12 cellular contexts compared by ENCODE assay signal in the genomic region with DNA sequence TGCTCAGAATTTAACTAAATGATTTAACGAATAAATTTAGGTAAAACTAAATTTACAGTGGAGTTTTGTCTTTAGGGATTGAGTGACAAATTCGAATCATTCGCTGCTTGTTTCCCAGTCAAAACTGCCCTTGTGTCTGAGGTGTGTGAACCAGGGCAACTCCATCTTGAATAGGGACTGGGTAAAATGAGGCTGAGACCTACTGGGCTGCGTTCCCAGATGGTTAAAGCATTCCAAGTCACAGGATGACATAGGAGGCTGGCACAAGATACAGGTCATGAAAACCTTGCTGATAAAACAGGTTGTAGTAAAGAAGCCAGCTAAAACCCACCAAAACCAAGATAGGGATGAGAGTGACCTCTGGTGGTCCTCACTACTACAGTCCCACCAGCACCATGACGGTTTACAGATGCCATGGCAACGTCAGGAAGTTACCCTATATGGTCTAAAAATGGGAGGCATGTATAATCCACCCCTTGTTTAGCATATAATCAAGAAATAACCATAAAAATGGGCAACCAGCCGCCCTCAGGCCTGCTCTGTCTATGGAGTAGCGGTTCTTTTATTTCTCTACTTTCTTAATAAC. TPM values are rescaled to one million over a fixed set of nuclear protein-coding genes. Genes with fewer than 3 reads are reported as not detected.
DNase-seq lines count a peak whose midpoint lies in the region; ATAC-seq, FAIRE-seq and TF ChIP-seq lines count a peak whose summit lies in the region.
"Had no signal": no experiment of that assay in that cellular context is flagged by ENCODE, and none has a peak within 500 bp of the region (broad histone marks: within the 10 kb centered on the region; RNA-seq: fewer than 3 reads in every experiment).

No MANE protein-coding gene starts in this region.

- TF ChIP-seq RAD21 in HepG2 (CRISPR knock-in tag; IDR thresholded peaks at IDR 0.05), result 0 out of 2 replicates have a peak, but pooled peaks have one; percentile 27

- DNase-seq in HepG2 (ENCODE audit: low spot score) (no peak), right lobe of liver (no peak), PC-3 (no peak), fibroblast of mammary gland (ENCODE audit: low read depth) (peak; percentile 15), uterus (peak in 1 of 2 donors; percentile 39), HCEC 1CT (no peak), SIG-M5 treated with dmso at 0.1 percent for 504 hours (lab: John Stamatoyannopoulos, UW; ENCODE audit: unreplicated experiment) (no peak)
- no peak for DNase-seq in activated CD4-positive, alpha-beta T cell treated with anti-CD3 and anti-CD28 coated beads, Interleukin-2, amount 50 U/mL, for 1 hour
- DNase-seq: activated CD4-positive, CD25-positive, alpha-beta regulatory T cell; activated naive CD4-positive, alpha-beta T cell; heart left ventricle; midbrain had no signal

- TF ChIP-seq CTCF in HepG2 (CRISPR knock-in tag; IDR thresholded peaks at IDR 0.05), result peak; percentile 69
- TF ChIP-seq CTCF in right lobe of liver (IDR thresholded peaks at IDR 0.05), result no peak
- 0 out of 2 replicates have a peak, but pooled peaks have one; percentile 10 for TF ChIP-seq CTCF in PC-3 (conservative IDR thresholded peaks at IDR 0.05; ENCODE audit: low read depth, low read length)
- TF ChIP-seq CTCF in fibroblast of mammary gland (conservative IDR thresholded peaks at IDR 0.05; ENCODE audit: control insufficient read depth, insufficient read depth, low read depth, low read length), result no peak
- TF ChIP-seq CTCF in uterus (IDR thresholded peaks at IDR 0.05), result peak in 3 of 4 experiments; percentile 29 to 55 (median 32)

- POLR2A ChIA-PET in HepG2 (lab: Yijun Ruan, JAX), result interaction anchor here (2.3 kb wide), 1 partner anchor 10 kb away, joined by 9 read pairs; a partner anchor contains a TSS
- POLR2A ChIA-PET in PC-3 (lab: Charles Lee; ENCODE audit: unreplicated experiment), result no interaction called here

- no peaks in the 10 kb centered on the region for H3K9me2 ChIP-seq in PC-3 (replicated peaks; ENCODE audit: low read length)

- intact Hi-C loops in HepG2 (cut with micrococcal nuclease; ENCODE audit: unreplicated experiment) (loop anchor here (10.0 kb wide), 2 partner anchors 100 to 330 kb away; no protein-coding TSS in a partner anchor), right lobe of liver (cut with DNase I) (no loop called here), PC-3 (cut with micrococcal nuclease) (no loop called here), uterus (cut with DNase I; ENCODE audit: low total_unique reads) (no loop called here)

- TF ChIP-seq POLR2A in HepG2 (IDR thresholded peaks at IDR 0.05; ENCODE audit: insufficient read depth in 1 of 2, low read depth in 2 of 2, low read length in 2 of 2), result no peak
- no peak for TF ChIP-seq POLR2A in right lobe of liver (IDR thresholded peaks at IDR 0.05)
- no peak for TF ChIP-seq POLR2A in uterus (IDR thresholded peaks at IDR 0.05)

- peak; percentile 66 for FAIRE-seq in HepG2 (lab: Jason Lieb, UNC)

- H2AFZ ChIP-seq in HepG2 (ENCODE audit: low read length) (no peak overlapping the region), PC-3 (ENCODE audit: low read length) (no peak overlapping the region)

- H3K36me3 ChIP-seq in HepG2 (replicated peaks in 1 of 2; ENCODE audit: control insufficient read depth in 1 of 2, insufficient read depth in 2 of 2, low read length in 2 of 2) (no peaks in the 10 kb centered on the region), right lobe of liver (no peaks in the 10 kb centered on the region), PC-3 (ENCODE audit: low read depth, low read length) (no peaks in the 10 kb centered on the region), uterus (no peaks in the 10 kb centered on the region)
- H3K36me3 ChIP-seq: heart left ventricle had no signal

- H3K4me3 ChIP-seq in HepG2 (replicated peaks in 1 of 3; ENCODE audit: insufficient read depth in 1 of 3, low read depth in 2 of 3, low read length in 3 of 3) (no peak overlapping the region), right lobe of liver (no peak overlapping the region), PC-3 (ENCODE audit: low read length) (no peak overlapping the region), fibroblast of mammary gland (ENCODE audit: control insufficient read depth, low read depth, low read length) (no peak overlapping the region), uterus (no peak overlapping the region)
- H3K4me3 ChIP-seq: heart left ventricle had no signal

- H3K27me3 ChIP-seq in HepG2 (ENCODE audit: control insufficient read depth in 1 of 2, insufficient read depth in 2 of 2, low read length in 2 of 2), result peaks cover 0 to 26% of the 10 kb centered on the region in 2 experiments; a peak in 3 of 5 replicates
- H3K27me3 ChIP-seq in right lobe of liver, result no peaks in the 10 kb centered on the region
- 0 out of 2 replicates have a peak, but pooled peaks cover under 1% of the 10 kb centered on the region for H3K27me3 ChIP-seq in PC-3 (ENCODE audit: low read length)
- H3K27me3 ChIP-seq in uterus, result no peaks in the 10 kb centered on the region

- H3K4me1 ChIP-seq in HepG2 (ENCODE audit: insufficient read depth, low read length) (0 out of 2 replicates have a peak, but pooled peaks cover 9% of the 10 kb centered on the region), right lobe of liver (no peaks in the 10 kb centered on the region), PC-3 (ENCODE audit: insufficient read depth, low read length) (no peaks in the 10 kb centered on the region; the same call in 1 of the 2 replicates), uterus (no peaks in the 10 kb centered on the region)

- WGBS in HepG2 (ENCODE audit: low lambda C conversion rate), result 24% methylated on average over 8 of the region's 8 CpGs
- 79% methylated on average over 8 of the region's 8 CpGs for WGBS in right lobe of liver (ENCODE audit: insufficient coverage, low coverage, low lambda C conversion rate, missing lambda C conversion rate)

- TF ChIP-seq EP300 in HepG2 (IDR thresholded peaks at IDR 0.05; ENCODE audit: low read depth in 2 of 2, low read length in 2 of 2) (no peak), HepG2 (CRISPR knock-in tag; IDR thresholded peaks at IDR 0.05; ENCODE audit: borderline replicate concordance) (no peak)

- in situ Hi-C loops in HepG2 (cut with HindIII; ENCODE audit: extremely low pct_ligation_motif_present, low pct_unique_long_range_greater_than_20kb), result loop anchor here (10.0 to 25.0 kb wide), 2 partner anchors 287 to 330 kb away; no protein-coding TSS in a partner anchor

- CTCF ChIA-PET in HepG2 (lab: Yijun Ruan, JAX; ENCODE audit: low intra/inter-chr PET ratio, low total read pairs) (no interaction called here), PC-3 (lab: Charles Lee) (no interaction called here)

- H3K9ac ChIP-seq in HepG2 (ENCODE audit: insufficient read depth, low read depth, low read length) (no peak overlapping the region), PC-3 (ENCODE audit: low read length) (no peak overlapping the region)

- no peaks in the 10 kb centered on the region for H4K20me1 ChIP-seq in HepG2 (ENCODE audit: insufficient read depth, low read length)
- H4K20me1 ChIP-seq in PC-3 (ENCODE audit: low read length), result no peaks in the 10 kb centered on the region

- no peaks in the 10 kb centered on the region for H3F3A ChIP-seq in PC-3 (ENCODE audit: low read length, unreplicated experiment)

- no peak overlapping the region for H3K4me2 ChIP-seq in HepG2 (ENCODE audit: low read depth, low read length)
- no peak overlapping the region for H3K4me2 ChIP-seq in PC-3 (ENCODE audit: low read length)

- H3K9me3 ChIP-seq in HepG2 (ENCODE audit: low read length) (no peaks in the 10 kb centered on the region), right lobe of liver (no peaks in the 10 kb centered on the region), PC-3 (ENCODE audit: low read length) (no peaks in the 10 kb centered on the region), uterus (no peaks in the 10 kb centered on the region)
- H3K9me3 ChIP-seq: heart left ventricle had no signal

- ATAC-seq in HepG2, result no peak
- no peak for ATAC-seq in right lobe of liver
- ATAC-seq in PC-3, result no peak

- H3K79me2 ChIP-seq in HepG2 (ENCODE audit: insufficient read depth, low read length) (no peaks in the 10 kb centered on the region), PC-3 (ENCODE audit: low read length) (no peaks in the 10 kb centered on the region)

- no peak overlapping the region for H3K27ac ChIP-seq in HepG2 (ENCODE audit: extremely low read length, insufficient read depth, low read length)
- no peak overlapping the region for H3K27ac ChIP-seq in right lobe of liver
- H3K27ac ChIP-seq in PC-3 (ENCODE audit: low read length), result no peak overlapping the region
- no peak overlapping the region for H3K27ac ChIP-seq in uterus
- H3K27ac ChIP-seq: heart left ventricle had no signal

- BruUV-seq in HepG2 (replicated peaks; lab: Mats Ljungman, UMichigan) (no TSS peak), PC-3 (replicated peaks; lab: Mats Ljungman, UMichigan) (no TSS peak)

TF ChIP-seq in HepG2, 621 proteins besides CTCF, POLR2A, EP300 and RAD21 (continues in another document):
- TF ChIP-seq RFX3 (CRISPR knock-in tag; IDR thresholded peaks at IDR 0.05), result peak; percentile 72
- no peak for TF ChIP-seq ZKSCAN5 (CRISPR knock-in tag; IDR thresholded peaks at IDR 0.05)

RNA-seq across cellular contexts. Expression of a gene that starts 10.2 kb away (rescaled TPM):
- 59.6 and 108 TPM in 2 replicates for total RNA-seq in HepG2 (2016; rRNA removed; fragmentation: Illumina TruSeq; extraction: Trizol)
- total RNA-seq in HepG2 (2016; cell fraction: cytosol; rRNA removed; fragmentation: Illumina TruSeq; extraction: Trizol; ENCODE audit: low read depth), result 10.2 and 11.9 TPM in 2 replicates
- 59.3 and 98.0 TPM in 2 replicates for total RNA-seq in HepG2 (2016; cell fraction: insoluble cytoplasmic fraction; rRNA removed; fragmentation: Illumina TruSeq; extraction: Trizol)
- 24.2 and 38.1 TPM in 2 replicates for total RNA-seq in HepG2 (2016; cell fraction: membrane; rRNA removed; fragmentation: Illumina TruSeq; extraction: Trizol)
- total RNA-seq in HepG2 (2016; cell fraction: nucleus; rRNA removed; fragmentation: Illumina TruSeq; extraction: Trizol), result 241 and 262 TPM in 2 replicates
- polyA plus RNA-seq in HepG2 (2011; rRNA removed), result 102 and 115 TPM in 2 replicates
- polyA plus RNA-seq in HepG2 (2011; cell fraction: cytosol; rRNA removed), result 39.3 and 39.6 TPM in 2 replicates
- 243 and 276 TPM in 2 replicates for polyA plus RNA-seq in HepG2 (2011; cell fraction: nucleus; rRNA removed)
- 63.9 and 67.7 TPM in 2 replicates for polyA plus RNA-seq in HepG2 (2012)
- 5.5 and 5.7 TPM in 2 replicates for polyA plus RNA-seq in HepG2 (2016; cell fraction: cytosol; fragmentation: Illumina TruSeq; extraction: Trizol; ENCODE audit: low read depth)
- 41.1 and 41.5 TPM in 2 replicates for polyA plus RNA-seq in HepG2 (2016; cell fraction: insoluble cytoplasmic fraction; fragmentation: Illumina TruSeq; extraction: Trizol; ENCODE audit: low read depth)
- 14.4 and 23.2 TPM in 2 replicates for polyA plus RNA-seq in HepG2 (2016; cell fraction: membrane; fragmentation: Illumina TruSeq; extraction: Trizol; ENCODE audit: low read depth)
- polyA plus RNA-seq in HepG2 (2016; cell fraction: nucleus; fragmentation: Illumina TruSeq; extraction: Trizol; ENCODE audit: insufficient read depth, low read depth), result 283 and 324 TPM in 2 replicates
- polyA minus RNA-seq in HepG2 (2011; rRNA and poly(A)+ RNA removed; ENCODE audit: low replicate concordance), result 88.1 and 160 TPM in 2 replicates
- 46.2 and 49.6 TPM in 2 replicates for polyA minus RNA-seq in HepG2 (2011; cell fraction: cytosol; rRNA and poly(A)+ RNA removed)
- 521 and 529 TPM in 2 replicates for polyA minus RNA-seq in HepG2 (2011; cell fraction: nucleus; rRNA and poly(A)+ RNA removed)
- total RNA-seq in right lobe of liver, result 10 to 100 TPM; 40.4 to 56.2 (median 44.3) TPM
- 47.1 and 60.2 TPM in 2 replicates for total RNA-seq in PC-3 (2014; rRNA removed)
- 100 to 1,000 TPM; 128 to 268 (median 235) TPM for total RNA-seq in uterus

Comparison
In these comparisons a context has a peak if more than half of its experiments do, and no peak if none do; other contexts are left out.
1. CTCF ChIP-seq: peak in HepG2 (single experiment), PC-3 (single experiment) and uterus (3 of 4); none in right lobe of liver (0 of 4) and fibroblast of mammary gland (single experiment).